8 cellular contexts compared by ENCODE assay signal in the genomic region with DNA sequence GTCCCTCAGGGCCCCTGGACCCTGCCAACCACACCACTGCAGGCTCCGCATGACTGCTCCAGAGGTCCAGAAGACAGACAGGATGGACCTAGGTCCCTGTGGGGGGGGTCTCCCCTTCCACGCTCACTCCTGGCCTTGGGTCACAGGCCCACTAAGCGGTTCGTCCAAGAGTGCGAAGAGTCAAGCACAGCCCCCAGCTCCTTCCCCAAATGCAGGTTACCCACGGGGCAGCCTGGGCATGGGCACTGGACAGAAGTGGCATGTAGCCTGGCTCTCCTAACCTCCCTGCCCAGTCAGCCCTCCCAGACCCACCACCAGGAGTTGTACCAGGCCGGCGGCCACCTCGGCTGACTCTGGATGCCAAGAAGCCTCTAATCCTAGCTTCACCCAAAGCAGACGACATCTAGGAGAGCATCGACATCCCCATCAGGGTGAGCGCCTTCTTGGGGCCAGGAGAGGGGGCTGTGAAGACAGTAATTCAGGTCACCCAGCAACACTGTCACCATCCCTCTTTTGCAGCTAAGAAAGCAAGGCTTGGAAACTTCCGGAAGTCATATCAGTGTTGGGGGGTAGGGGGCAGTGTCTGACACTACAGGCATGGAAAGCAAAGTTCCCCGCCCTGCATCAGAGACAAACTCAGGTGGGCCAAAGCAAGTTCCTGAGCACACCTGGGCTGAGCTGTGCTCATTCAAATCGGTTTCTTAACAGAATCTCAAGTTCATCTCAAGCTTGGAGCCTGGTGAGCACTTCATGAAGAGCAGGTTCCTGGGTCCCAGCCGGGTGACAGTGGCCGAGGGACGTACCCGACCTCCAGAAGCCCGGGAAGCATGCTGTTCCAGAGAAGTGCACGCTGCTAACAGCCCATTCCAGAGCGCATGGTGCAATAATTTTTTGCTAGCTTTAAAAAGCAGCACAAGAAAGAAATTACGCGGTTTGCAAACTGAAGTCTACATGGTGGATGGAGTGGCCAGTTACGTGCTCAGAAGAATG.
DNase-seq lines count a peak whose midpoint lies in the region; ATAC-seq, FAIRE-seq and TF ChIP-seq lines count a peak whose summit lies in the region.

No MANE protein-coding gene starts in this region.

- H3K27ac Mint-ChIP-seq in H9 = peak overlapping the region; percentile 92 to 93 (median 92); a peak in 6 of 7 replicates
- H3K27ac Mint-ChIP-seq in T-helper 2 cell treated with Interferon-gamma antibody and Interleukin-4, amounts not matched to agents 5 μg/mL and 100 μg/mL, for 36 hours = peak overlapping the region; percentile 90

- no peak overlapping the region for H3T11ph ChIP-seq in H9 (ENCODE audit: low read length)

- no peak overlapping the region for H3K4ac ChIP-seq in H9 (ENCODE audit: low read depth, low read length)

- no peak overlapping the region for H3K23ac ChIP-seq in H9 (ENCODE audit: insufficient read length, low read depth, low read length)

- peaks cover 46 to 50% of the 10 kb centered on the region in 2 experiments for H3K4me1 Mint-ChIP-seq in H9
- H3K4me1 Mint-ChIP-seq in T-helper 2 cell treated with Interferon-gamma antibody and Interleukin-4, amounts not matched to agents 5 μg/mL and 100 μg/mL, for 36 hours (ENCODE audit: low read depth) = peaks cover 84% of the 10 kb centered on the region

- TF ChIP-seq CTCF in H9 (conservative IDR thresholded peaks at IDR 0.05) (peak; percentile 80), ovary (IDR thresholded peaks at IDR 0.05) (no peak)

- ATAC-seq in HG03565 (IDR thresholded peaks at IDR 0.05; ENCODE audit: unreplicated experiment) = no peak

- H3K9me3 ChIP-seq in H9 (ENCODE audit: control insufficient read depth, low read depth, low read length) = no peaks in the 10 kb centered on the region
- no peaks in the 10 kb centered on the region for H3K9me3 ChIP-seq in duodenal mucosa (ENCODE audit: control insufficient read depth in 1 of 2, low read length in 2 of 2)
- no peaks in the 10 kb centered on the region for H3K9me3 ChIP-seq in ovary

- H2BK5ac ChIP-seq in H9 (ENCODE audit: insufficient read length, low read length) = no peak overlapping the region

- H2BK20ac ChIP-seq in H9 (ENCODE audit: low read depth, low read length, poor library complexity, severe bottlenecking) = no peak overlapping the region

- no peaks in the 10 kb centered on the region for H3K23me2 ChIP-seq in H9 (ENCODE audit: insufficient read length, low read depth, low read length, poor library complexity, severe bottlenecking)

- H2BK12ac ChIP-seq in H9 (ENCODE audit: insufficient read length, low read depth, low read length) = no peak overlapping the region

- H3K36me3 Mint-ChIP-seq in H9 (ENCODE audit: insufficient read depth in 1 of 3, low read depth in 3 of 3) = peaks cover 7 to 14% (median 10%) of the 10 kb centered on the region in 3 experiments; a peak in 5 of 7 replicates
- peaks cover 71% of the 10 kb centered on the region for H3K36me3 Mint-ChIP-seq in T-helper 2 cell treated with Interferon-gamma antibody and Interleukin-4, amounts not matched to agents 5 μg/mL and 100 μg/mL, for 36 hours (ENCODE audit: low read depth)

- no peak overlapping the region for H3K18ac ChIP-seq in H9 (ENCODE audit: insufficient read length, low read depth, low read length)

- no peak for TF ChIP-seq EP300 in ovary (IDR thresholded peaks at IDR 0.05)

- FAIRE-seq in urothelium cell line (lab: Jason Lieb, UNC) = no peak

- 0 out of 2 replicates have a peak overlapping the region, but pooled peaks have one; percentile 55 for H3K14ac ChIP-seq in H9 (ENCODE audit: insufficient read depth, low read length)

- H2AK5ac ChIP-seq in H9 (ENCODE audit: insufficient read length, low read length) = no peak overlapping the region

- peaks cover 0 to 7% of the 10 kb centered on the region in 2 donors for H3K36me3 ChIP-seq in duodenal mucosa (ENCODE audit: control insufficient read depth in 1 of 2, insufficient read depth in 2 of 2, low read length in 2 of 2)
- H3K36me3 ChIP-seq in ovary = no peaks in the 10 kb centered on the region

- no peak overlapping the region for H3K4me3 Mint-ChIP-seq in H9
- peak overlapping the region; percentile 72 for H3K4me3 Mint-ChIP-seq in T-helper 2 cell treated with Interferon-gamma antibody and Interleukin-4, amounts not matched to agents 5 μg/mL and 100 μg/mL, for 36 hours

- peaks cover 8% of the 10 kb centered on the region; the same call in 1 of the 2 replicates for H3K79me2 ChIP-seq in H9 (ENCODE audit: insufficient read depth, low read length)

- H3K27me3 ChIP-seq in H9 (ENCODE audit: insufficient read depth, low read length) (no peaks in the 10 kb centered on the region), duodenal mucosa (ENCODE audit: control insufficient read depth in 1 of 2, insufficient read depth in 2 of 2, low read length in 2 of 2) (no peaks in the 10 kb centered on the region), ovary (no peaks in the 10 kb centered on the region)

- H3K4me2 ChIP-seq in H9 (ENCODE audit: insufficient read depth, insufficient read length, low read length) = no peak overlapping the region

- no peak overlapping the region for H4K8ac ChIP-seq in H9 (replicated peaks; ENCODE audit: insufficient read length, low read depth, low read length)

- H4K5ac ChIP-seq in H9 (ENCODE audit: insufficient read length, low read depth, low read length) = no peak overlapping the region

- no peak overlapping the region for H3K56ac ChIP-seq in H9 (ENCODE audit: insufficient read length, low read depth, low read length)

- TF ChIP-seq POLR2A in ovary (IDR thresholded peaks at IDR 0.05) = no peak

- no peak overlapping the region for H2BK15ac ChIP-seq in H9 (ENCODE audit: low read depth, low read length)

- H2BK120ac ChIP-seq in H9 (ENCODE audit: low read depth, low read length, poor library complexity, severe bottlenecking) = no peak overlapping the region

- H3K4me3 ChIP-seq in duodenal mucosa (ENCODE audit: low read depth in 1 of 2, low read length in 2 of 2) (no peak overlapping the region), ovary (no peak overlapping the region)

- H3K27ac ChIP-seq in H9 (ENCODE audit: insufficient read length, low read depth, low read length) (peak overlapping the region; percentile 41), duodenal mucosa (ENCODE audit: low read depth, low read length) (peak overlapping the region; percentile 22), ovary (no peak overlapping the region)

- WGBS in H9 (ENCODE audit: extremely low coverage, insufficient read length, low lambda C conversion rate) = no CpG with 5 or more reads among the region's 25 CpGs
- WGBS in ovary, 3 donors = 93 to 96% (median 93%) methylated on average over 25 of the region's 25 CpGs

- no peaks in the 10 kb centered on the region for H4K20me1 ChIP-seq in H9 (ENCODE audit: control insufficient read depth, insufficient read depth, insufficient read length)

- DNase-seq in H9 (peak; percentile 85), head of caudate nucleus (no peak), ovary (no peak), urothelium cell line (ENCODE audit: low spot score) (no peak)
- DNase-seq in T-helper 2 cell treated with Interferon-gamma antibody and Interleukin-4, amounts not matched to agents 5 μg/mL and 100 μg/mL, for 36 hours (ENCODE audit: low spot score) = peak; percentile 37
- peak; percentile 57 for DNase-seq in stimulated activated CD4-positive, alpha-beta T cell treated with anti-CD3 and anti-CD28 coated beads, Interleukin-1b, Interleukin-23, amount 100 ng/mL, for 48 hours

- no peak overlapping the region for H2AFZ ChIP-seq in H9 (ENCODE audit: low read length)

- intact Hi-C loops in head of caudate nucleus (cut with DNase I) = loop anchor here (5.0 kb wide), 1 partner anchor 63 kb away; no protein-coding TSS in a partner anchor
- intact Hi-C loops in ovary (cut with DNase I) = no loop called here

- no peaks in the 10 kb centered on the region for H3K27me3 Mint-ChIP-seq in H9 (ENCODE audit: low read depth)
- H3K27me3 Mint-ChIP-seq in T-helper 2 cell treated with Interferon-gamma antibody and Interleukin-4, amounts not matched to agents 5 μg/mL and 100 μg/mL, for 36 hours (ENCODE audit: low read depth) = no peaks in the 10 kb centered on the region

- H3K9ac ChIP-seq in H9 (ENCODE audit: extremely low read depth, insufficient read length, low read length) (no peak overlapping the region), duodenal mucosa (ENCODE audit: low read depth in 1 of 2, low read length in 2 of 2) (no peak overlapping the region)

- H3K9me3 Mint-ChIP-seq in H9 = peaks cover 0 to 6% of the 10 kb centered on the region in 2 experiments; a peak in 4 of 5 replicates
- H3K9me3 Mint-ChIP-seq in T-helper 2 cell treated with Interferon-gamma antibody and Interleukin-4, amounts not matched to agents 5 μg/mL and 100 μg/mL, for 36 hours = peaks cover 5% of the 10 kb centered on the region

- H3K4me1 ChIP-seq in H9 (ENCODE audit: insufficient read depth, low read length) (peaks cover 14% of the 10 kb centered on the region; the same call in 1 of the 2 replicates), duodenal mucosa (ENCODE audit: control insufficient read depth in 1 of 2, insufficient read depth in 2 of 2, low read length in 2 of 2) (peaks cover 60 to 81% of the 10 kb centered on the region in 2 donors), ovary (ENCODE audit: insufficient read depth) (peaks cover 5% of the 10 kb centered on the region)

- H3K79me1 ChIP-seq in H9 (ENCODE audit: insufficient read depth, low read depth, low read length, poor library complexity, severe bottlenecking) = peaks cover 7% of the 10 kb centered on the region

- peak overlapping the region; percentile 32 for H4K91ac ChIP-seq in H9 (ENCODE audit: insufficient read length, low read depth, low read length)

Comparison
In these comparisons a context has a peak if more than half of its experiments do, and no peak if none do; other contexts are left out.
1. DNase-seq: peak in H9 (single experiment), T-helper 2 cell treated with Interferon-gamma antibody and Interleukin-4, amounts not matched to agents 5 μg/mL and 100 μg/mL, for 36 hours (single experiment) and stimulated activated CD4-positive, alpha-beta T cell treated with anti-CD3 and anti-CD28 coated beads, Interleukin-1b, Interleukin-23, amount 100 ng/mL, for 48 hours (single experiment); none in head of caudate nucleus (0 of 42), ovary (0 of 5) and urothelium cell line (single experiment).
2. H3K27ac ChIP-seq: peak in H9 (single experiment) and duodenal mucosa (single experiment); none in ovary (0 of 2).